Comparison of ENCODE assay signal across 2 cellular contexts in the genomic region with DNA sequence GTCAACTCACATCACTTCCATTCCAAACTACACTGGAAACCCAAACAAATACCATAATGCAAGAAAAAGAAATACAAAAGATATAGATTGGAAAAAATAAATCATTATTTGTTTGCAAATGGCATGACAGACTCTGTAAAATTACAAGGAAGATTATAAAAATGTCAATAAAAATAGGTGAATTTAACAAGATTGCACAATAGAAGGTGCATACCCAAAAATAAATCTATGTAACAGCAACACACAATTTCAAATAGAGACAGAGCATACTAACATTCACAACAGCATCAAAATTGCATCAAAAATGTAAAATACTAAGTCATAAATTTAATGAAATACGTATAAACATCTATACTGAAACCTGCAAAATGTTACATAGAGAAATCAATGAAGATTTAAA.
TF ChIP-seq lines count a peak whose summit lies in the region.

No MANE protein-coding gene starts in this region.

TF ChIP-seq in HepG2, 621 proteins besides CTCF, POLR2A, EP300 and RAD21:
- peak; percentile 63; the same call in 1 of the 2 replicates for TF ChIP-seq CEBPB (IDR thresholded peaks at IDR 0.05; ENCODE audit: borderline replicate concordance, low read depth, low read length)
- no peak for TF ChIP-seq ZNF382 (CRISPR knock-in tag; IDR thresholded peaks at IDR 0.05; ENCODE audit: borderline replicate concordance)
- no peak for TF ChIP-seq ZNF354B (CRISPR knock-in tag; IDR thresholded peaks at IDR 0.05)

TF ChIP-seq in H1, 55 proteins besides CTCF, POLR2A, EP300 and RAD21:
- TF ChIP-seq RNF2 (IDR thresholded peaks at IDR 0.05; ENCODE audit: borderline replicate concordance, low read depth, low read length, missing control alignments, poor library complexity, severe bottlenecking): no peak
- no peak for TF ChIP-seq BCL11A (IDR thresholded peaks at IDR 0.05; ENCODE audit: low read depth in 2 of 2, low read length in 2 of 2)
- TF ChIP-seq SRF (IDR thresholded peaks at IDR 0.05; ENCODE audit: low read depth, low read length): no peak
- TF ChIP-seq SUZ12 (IDR thresholded peaks at IDR 0.05; ENCODE audit: low read length): no peak
- TF ChIP-seq HDAC6 (IDR thresholded peaks at IDR 0.05; ENCODE audit: low read depth, low read length): no peak
- peak; percentile 16; the same call in 1 of the 2 replicates for TF ChIP-seq CEBPB (IDR thresholded peaks at IDR 0.05; ENCODE audit: low read depth, low read length)
- no peak for TF ChIP-seq CBX5 (IDR thresholded peaks at IDR 0.05; ENCODE audit: low read depth, low read length)
- no peak for TF ChIP-seq SIRT6 (IDR thresholded peaks at IDR 0.05; ENCODE audit: low read length)
